1 cellular context compared by ENCODE assay signal in the genomic region with DNA sequence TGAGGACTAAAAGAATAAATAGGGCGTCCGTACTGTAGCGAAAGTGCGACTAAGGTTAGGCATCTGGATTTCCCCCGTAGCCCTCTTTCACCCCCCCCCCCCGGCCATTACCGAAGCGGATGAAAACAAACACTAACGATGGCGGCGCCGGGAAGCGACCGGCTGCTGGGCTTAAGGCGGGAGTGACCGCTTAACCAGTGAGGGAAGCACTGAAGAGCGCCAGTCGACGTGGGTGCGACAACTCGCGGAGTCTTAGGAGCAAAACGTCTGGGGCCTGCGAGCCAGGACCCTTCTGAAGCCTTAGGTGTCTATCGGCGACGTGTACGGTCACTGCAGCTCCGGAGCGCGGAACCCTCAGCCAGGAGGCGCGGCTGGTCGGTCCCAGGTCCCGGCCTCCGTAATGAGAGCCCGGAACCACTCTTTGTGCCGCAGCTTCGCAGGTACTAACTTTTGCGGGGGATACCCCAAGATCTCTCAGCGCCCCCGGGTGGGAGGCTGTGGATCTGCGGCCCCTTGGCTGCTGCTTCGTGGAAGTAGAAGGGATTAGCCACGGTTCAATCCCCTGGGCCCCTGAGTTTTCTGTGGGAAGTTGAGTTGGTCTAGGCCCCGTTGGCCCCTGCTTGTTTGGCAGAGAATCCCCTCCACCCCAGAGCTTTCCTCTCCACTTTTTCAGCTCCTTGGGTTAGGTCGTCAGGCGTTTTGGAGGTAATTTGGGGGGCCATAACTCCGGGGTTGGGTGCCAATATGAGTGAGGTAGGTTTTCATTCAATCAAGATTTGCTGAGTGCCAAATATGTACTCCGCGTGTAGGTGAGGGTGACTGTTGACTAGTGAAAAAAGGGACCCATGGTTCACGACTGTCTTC.
TF ChIP-seq lines count a peak whose summit lies in the region.

A gene (plus strand): TSS at position 103 of the 864 bp plus-strand sequence. CDS start 26,739 bp downstream, outside the sequence.

TF ChIP-seq in HEK293, 187 proteins besides CTCF, POLR2A, EP300 and RAD21 (continued from another document):
- TF ChIP-seq, protein P1, sequence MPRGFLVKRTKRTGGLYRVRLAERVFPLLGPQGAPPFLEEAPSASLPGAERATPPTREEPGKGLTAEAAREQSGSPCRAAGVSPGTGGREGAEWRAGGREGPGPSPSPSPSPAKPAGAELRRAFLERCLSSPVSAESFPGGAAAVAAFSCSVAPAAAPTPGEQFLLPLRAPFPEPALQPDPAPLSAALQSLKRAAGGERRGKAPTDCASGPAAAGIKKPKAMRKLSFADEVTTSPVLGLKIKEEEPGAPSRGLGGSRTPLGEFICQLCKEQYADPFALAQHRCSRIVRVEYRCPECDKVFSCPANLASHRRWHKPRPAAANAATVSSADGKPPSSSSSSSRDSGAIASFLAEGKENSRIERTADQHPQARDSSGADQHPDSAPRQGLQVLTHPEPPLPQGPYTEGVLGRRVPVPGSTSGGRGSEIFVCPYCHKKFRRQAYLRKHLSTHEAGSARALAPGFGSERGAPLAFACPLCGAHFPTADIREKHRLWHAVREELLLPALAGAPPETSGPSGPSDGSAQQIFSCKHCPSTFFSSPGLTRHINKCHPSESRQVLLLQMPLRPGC (tag by site-specific recombination; IDR thresholded peaks at IDR 0.05): peak; percentile 68; the same call in 1 of the 2 replicates
- TF ChIP-seq ZNF768 (tag by site-specific recombination; IDR thresholded peaks at IDR 0.05) (no peak), ZNF335 (tag by site-specific recombination; conservative IDR thresholded peaks at IDR 0.05) (peak; percentile 80), ZNF324 (tag by site-specific recombination; IDR thresholded peaks at IDR 0.05) (no peak), ZNF211 (tag by site-specific recombination; IDR thresholded peaks at IDR 0.05; ENCODE audit: low read depth) (no peak), ZNF654 (tag by site-specific recombination; IDR thresholded peaks at IDR 0.05; ENCODE audit: low read depth) (peak; percentile 26; the same call in 1 of the 2 replicates), ZBTB48 (tag by site-specific recombination; IDR thresholded peaks at IDR 0.05) (no peak), ZXDB (tag by site-specific recombination; IDR thresholded peaks at IDR 0.05) (peak; percentile 100), YY2 (tag by site-specific recombination; IDR thresholded peaks at IDR 0.05) (peak; percentile 77; the same call in 1 of the 2 replicates)
- TF ChIP-seq, protein P2, sequence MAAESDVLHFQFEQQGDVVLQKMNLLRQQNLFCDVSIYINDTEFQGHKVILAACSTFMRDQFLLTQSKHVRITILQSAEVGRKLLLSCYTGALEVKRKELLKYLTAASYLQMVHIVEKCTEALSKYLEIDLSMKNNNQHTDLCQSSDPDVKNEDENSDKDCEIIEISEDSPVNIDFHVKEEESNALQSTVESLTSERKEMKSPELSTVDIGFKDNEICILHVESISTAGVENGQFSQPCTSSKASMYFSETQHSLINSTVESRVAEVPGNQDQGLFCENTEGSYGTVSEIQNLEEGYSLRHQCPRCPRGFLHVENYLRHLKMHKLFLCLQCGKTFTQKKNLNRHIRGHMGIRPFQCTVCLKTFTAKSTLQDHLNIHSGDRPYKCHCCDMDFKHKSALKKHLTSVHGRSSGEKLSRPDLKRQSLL (tag by site-specific recombination; IDR thresholded peaks at IDR 0.05): no peak
- TF ChIP-seq, protein P3, sequence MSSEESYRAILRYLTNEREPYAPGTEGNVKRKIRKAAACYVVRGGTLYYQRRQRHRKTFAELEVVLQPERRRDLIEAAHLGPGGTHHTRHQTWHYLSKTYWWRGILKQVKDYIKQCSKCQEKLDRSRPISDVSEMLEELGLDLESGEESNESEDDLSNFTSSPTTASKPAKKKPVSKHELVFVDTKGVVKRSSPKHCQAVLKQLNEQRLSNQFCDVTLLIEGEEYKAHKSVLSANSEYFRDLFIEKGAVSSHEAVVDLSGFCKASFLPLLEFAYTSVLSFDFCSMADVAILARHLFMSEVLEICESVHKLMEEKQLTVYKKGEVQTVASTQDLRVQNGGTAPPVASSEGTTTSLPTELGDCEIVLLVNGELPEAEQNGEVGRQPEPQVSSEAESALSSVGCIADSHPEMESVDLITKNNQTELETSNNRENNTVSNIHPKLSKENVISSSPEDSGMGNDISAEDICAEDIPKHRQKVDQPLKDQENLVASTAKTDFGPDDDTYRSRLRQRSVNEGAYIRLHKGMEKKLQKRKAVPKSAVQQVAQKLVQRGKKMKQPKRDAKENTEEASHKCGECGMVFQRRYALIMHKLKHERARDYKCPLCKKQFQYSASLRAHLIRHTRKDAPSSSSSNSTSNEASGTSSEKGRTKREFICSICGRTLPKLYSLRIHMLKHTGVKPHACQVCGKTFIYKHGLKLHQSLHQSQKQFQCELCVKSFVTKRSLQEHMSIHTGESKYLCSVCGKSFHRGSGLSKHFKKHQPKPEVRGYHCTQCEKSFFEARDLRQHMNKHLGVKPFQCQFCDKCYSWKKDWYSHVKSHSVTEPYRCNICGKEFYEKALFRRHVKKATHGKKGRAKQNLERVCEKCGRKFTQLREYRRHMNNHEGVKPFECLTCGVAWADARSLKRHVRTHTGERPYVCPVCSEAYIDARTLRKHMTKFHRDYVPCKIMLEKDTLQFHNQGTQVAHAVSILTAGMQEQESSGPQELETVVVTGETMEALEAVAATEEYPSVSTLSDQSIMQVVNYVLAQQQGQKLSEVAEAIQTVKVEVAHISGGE (tag by site-specific recombination; conservative IDR thresholded peaks at IDR 0.05; ENCODE audit: low read depth): peak; percentile 31
- TF ChIP-seq, protein P4, sequence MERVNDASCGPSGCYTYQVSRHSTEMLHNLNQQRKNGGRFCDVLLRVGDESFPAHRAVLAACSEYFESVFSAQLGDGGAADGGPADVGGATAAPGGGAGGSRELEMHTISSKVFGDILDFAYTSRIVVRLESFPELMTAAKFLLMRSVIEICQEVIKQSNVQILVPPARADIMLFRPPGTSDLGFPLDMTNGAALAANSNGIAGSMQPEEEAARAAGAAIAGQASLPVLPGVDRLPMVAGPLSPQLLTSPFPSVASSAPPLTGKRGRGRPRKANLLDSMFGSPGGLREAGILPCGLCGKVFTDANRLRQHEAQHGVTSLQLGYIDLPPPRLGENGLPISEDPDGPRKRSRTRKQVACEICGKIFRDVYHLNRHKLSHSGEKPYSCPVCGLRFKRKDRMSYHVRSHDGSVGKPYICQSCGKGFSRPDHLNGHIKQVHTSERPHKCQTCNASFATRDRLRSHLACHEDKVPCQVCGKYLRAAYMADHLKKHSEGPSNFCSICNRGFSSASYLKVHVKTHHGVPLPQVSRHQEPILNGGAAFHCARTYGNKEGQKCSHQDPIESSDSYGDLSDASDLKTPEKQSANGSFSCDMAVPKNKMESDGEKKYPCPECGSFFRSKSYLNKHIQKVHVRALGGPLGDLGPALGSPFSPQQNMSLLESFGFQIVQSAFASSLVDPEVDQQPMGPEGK (tag by site-specific recombination; IDR thresholded peaks at IDR 0.05): peak; percentile 92; the same call in 1 of the 2 replicates
- TF ChIP-seq, protein P5, sequence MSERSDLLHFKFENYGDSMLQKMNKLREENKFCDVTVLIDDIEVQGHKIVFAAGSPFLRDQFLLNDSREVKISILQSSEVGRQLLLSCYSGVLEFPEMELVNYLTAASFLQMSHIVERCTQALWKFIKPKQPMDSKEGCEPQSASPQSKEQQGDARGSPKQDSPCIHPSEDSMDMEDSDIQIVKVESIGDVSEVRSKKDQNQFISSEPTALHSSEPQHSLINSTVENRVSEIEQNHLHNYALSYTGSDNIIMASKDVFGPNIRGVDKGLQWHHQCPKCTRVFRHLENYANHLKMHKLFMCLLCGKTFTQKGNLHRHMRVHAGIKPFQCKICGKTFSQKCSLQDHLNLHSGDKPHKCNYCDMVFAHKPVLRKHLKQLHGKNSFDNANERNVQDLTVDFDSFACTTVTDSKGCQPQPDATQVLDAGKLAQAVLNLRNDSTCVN (tag by site-specific recombination; optimal IDR thresholded peaks at IDR 0.05): peak; percentile 60
- TF ChIP-seq, protein P6, sequence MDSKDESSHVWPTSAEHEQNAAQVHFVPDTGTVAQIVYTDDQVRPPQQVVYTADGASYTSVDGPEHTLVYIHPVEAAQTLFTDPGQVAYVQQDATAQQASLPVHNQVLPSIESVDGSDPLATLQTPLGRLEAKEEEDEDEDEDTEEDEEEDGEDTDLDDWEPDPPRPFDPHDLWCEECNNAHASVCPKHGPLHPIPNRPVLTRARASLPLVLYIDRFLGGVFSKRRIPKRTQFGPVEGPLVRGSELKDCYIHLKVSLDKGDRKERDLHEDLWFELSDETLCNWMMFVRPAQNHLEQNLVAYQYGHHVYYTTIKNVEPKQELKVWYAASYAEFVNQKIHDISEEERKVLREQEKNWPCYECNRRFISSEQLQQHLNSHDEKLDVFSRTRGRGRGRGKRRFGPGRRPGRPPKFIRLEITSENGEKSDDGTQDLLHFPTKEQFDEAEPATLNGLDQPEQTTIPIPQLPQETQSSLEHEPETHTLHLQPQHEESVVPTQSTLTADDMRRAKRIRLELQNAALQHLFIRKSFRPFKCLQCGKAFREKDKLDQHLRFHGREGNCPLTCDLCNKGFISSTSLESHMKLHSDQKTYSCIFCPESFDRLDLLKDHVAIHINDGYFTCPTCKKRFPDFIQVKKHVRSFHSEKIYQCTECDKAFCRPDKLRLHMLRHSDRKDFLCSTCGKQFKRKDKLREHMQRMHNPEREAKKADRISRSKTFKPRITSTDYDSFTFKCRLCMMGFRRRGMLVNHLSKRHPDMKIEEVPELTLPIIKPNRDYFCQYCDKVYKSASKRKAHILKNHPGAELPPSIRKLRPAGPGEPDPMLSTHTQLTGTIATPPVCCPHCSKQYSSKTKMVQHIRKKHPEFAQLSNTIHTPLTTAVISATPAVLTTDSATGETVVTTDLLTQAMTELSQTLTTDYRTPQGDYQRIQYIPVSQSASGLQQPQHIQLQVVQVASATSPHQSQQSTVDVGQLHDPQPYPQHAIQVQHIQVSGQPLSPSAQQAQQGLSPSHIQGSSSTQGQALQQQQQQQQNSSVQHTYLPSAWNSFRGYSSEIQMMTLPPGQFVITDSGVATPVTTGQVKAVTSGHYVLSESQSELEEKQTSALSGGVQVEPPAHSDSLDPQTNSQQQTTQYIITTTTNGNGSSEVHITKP (tag by site-specific recombination; IDR thresholded peaks at IDR 0.05): peak; percentile 82
